9 cellular contexts compared by ENCODE assay signal in genomic region chr14:24674204-24674970, GRCh38. TPM values are rescaled to one million over a fixed set of nuclear protein-coding genes. Genes with fewer than 3 reads are reported as not detected.
A peak's percentile ranks its signal among the peaks of the same experiment; 100 is the strongest.
DNase-seq lines count a peak whose midpoint lies in the region; ATAC-seq and TF ChIP-seq lines count a peak whose summit lies in the region.
"Had no signal": no experiment of that assay in that cellular context is flagged by ENCODE, and none has a peak within 500 bp of the region (broad histone marks: within the 10 kb centered on the region; RNA-seq: fewer than 3 reads in every experiment).

No MANE protein-coding gene starts in this region.

- peak in 4 of 10 experiments; percentile 9 to 36 (median 24) for DNase-seq in CD4-positive, alpha-beta T cell
- peak; percentile 24 for DNase-seq in activated T-helper 1 cell treated with Interleukin-2 at 50 U/mL for 16 hours (ENCODE audit: low read depth)
- no peak for DNase-seq in BE2C
- no peak for DNase-seq in midbrain (lab: John Stamatoyannopoulos, UW)
- DNase-seq in NCI-H774 (lab: John Stamatoyannopoulos, UW), result no peak
- DNase-seq in NCI-H2081 (lab: John Stamatoyannopoulos, UW), result no peak

- peak overlapping the region; percentile 75 for H3K27ac Mint-ChIP-seq in CD4-positive, alpha-beta T cell

- TF ChIP-seq CTCF in CD4-positive, alpha-beta T cell (IDR thresholded peaks at IDR 0.05), result no peak
- no peak for TF ChIP-seq CTCF in BE2C (IDR thresholded peaks at IDR 0.05; ENCODE audit: low read depth, low read length)

- H3K27ac ChIP-seq in CD4-positive, alpha-beta T cell (ENCODE audit: low read depth, low read length), result peak overlapping the region; percentile 64

- peaks cover 2% of the 10 kb centered on the region for H3K9me3 Mint-ChIP-seq in CD4-positive, alpha-beta T cell

- no peak overlapping the region for H3K4me3 ChIP-seq in BE2C (ENCODE audit: low read depth, low read length)

- POLR2A ChIA-PET in CD4-positive, alpha-beta T cell (lab: Charles Lee), result interaction anchor here (0.7 to 1.3 kb wide), 4 partner anchors 9 to 69 kb away, joined by 3 to 5 read pairs (median 4); no protein-coding TSS in a partner anchor

- peaks cover 51% of the 10 kb centered on the region for H3K4me1 Mint-ChIP-seq in CD4-positive, alpha-beta T cell (ENCODE audit: low read depth)

- no peaks in the 10 kb centered on the region for H3K27me3 ChIP-seq in CD4-positive, alpha-beta T cell (ENCODE audit: control insufficient read depth, insufficient read depth, low read length)
- peaks cover 4% of the 10 kb centered on the region; the same call in 1 of the 2 replicates for H3K27me3 ChIP-seq in BE2C

- H3K27me3 Mint-ChIP-seq in CD4-positive, alpha-beta T cell, result no peaks in the 10 kb centered on the region

- no peaks in the 10 kb centered on the region for H3K9me3 ChIP-seq in CD4-positive, alpha-beta T cell (ENCODE audit: control insufficient read depth, low read length)
- H3K9me3 ChIP-seq in BE2C, result no peaks in the 10 kb centered on the region

- H3K4me1 ChIP-seq in BE2C, result no peaks in the 10 kb centered on the region

- CTCF ChIA-PET in CD4-positive, alpha-beta T cell (lab: Charles Lee), result interaction anchor here (1.1 to 1.4 kb wide), 2 partner anchors 18 to 21 kb away, joined by 3 to 4 read pairs; no protein-coding TSS in a partner anchor

- no peaks in the 10 kb centered on the region for H3K36me3 Mint-ChIP-seq in CD4-positive, alpha-beta T cell (ENCODE audit: low read depth)

- ATAC-seq in CD4-positive, alpha-beta T cell (ENCODE audit: poor library complexity), result peak; percentile 56
- ATAC-seq in GM19438 (IDR thresholded peaks at IDR 0.05; ENCODE audit: low read depth, unreplicated experiment), result peak; percentile 59
- peak; percentile 58 for ATAC-seq in HG03457 (IDR thresholded peaks at IDR 0.05; ENCODE audit: unreplicated experiment)

- intact Hi-C loops in CD4-positive, alpha-beta T cell (cut with DNase I, micrococcal nuclease), result loop anchor here (10.0 kb wide), 2 partner anchors 190 to 340 kb away; partner anchors contain the start of genes ADCY4 (in 1 of the 2) and RIPK3 (in 1 of the 2)

- H3K36me3 ChIP-seq in BE2C, result no peaks in the 10 kb centered on the region

- H3K4me3 Mint-ChIP-seq in CD4-positive, alpha-beta T cell, result peak overlapping the region; percentile 76

RNA-seq across cellular contexts. Expression of gene GZMB, which starts 40.4 kb away (rescaled TPM):
- 1 to 10 TPM; 2.4 to 2.9 TPM for total RNA-seq in CD4-positive, alpha-beta T cell
- polyA plus RNA-seq in BE2C (2012; ENCODE audit: insufficient read depth, insufficient read length, low read depth), result not detected
- total RNA-seq: myocyte had no signal
